Comparison of ENCODE assay signal across 14 cellular contexts in the genomic region with DNA sequence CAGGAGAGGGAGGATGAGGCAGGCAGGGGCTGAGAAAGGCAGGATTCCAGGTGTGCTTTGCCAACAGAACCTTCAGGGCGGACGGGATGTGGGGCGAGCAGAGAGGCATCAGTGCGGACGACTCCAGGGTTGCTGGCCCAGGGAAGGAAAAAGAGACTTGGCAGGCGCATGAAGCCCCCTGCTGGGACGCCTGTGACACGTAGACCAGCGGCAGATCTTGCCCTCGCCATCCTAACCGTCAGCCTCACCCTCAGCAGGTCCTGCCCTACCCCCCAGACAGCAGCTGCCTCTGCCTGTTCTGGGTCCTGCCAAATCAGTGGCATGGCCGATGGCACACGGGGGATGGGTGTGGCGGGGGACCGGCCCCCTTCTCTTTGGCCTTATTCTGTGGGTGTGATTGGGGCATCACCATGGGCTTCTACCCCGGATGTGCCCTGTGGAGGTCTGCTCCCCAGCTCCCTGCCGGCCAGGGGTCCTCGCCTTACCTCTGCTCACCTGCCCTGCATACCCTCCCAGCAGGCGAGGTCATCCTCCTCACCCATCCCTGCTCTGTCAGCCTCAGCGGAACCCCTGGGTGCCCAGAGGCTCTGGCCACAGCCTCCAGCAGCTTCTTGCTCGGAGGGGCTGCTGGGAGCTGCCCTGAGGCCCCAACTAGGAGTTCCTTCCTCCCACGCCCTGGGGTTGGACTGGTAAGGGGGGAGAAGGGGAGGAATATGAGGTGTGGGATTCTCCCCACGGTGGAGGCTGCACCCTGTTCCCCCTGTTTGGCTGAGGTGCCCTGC. TPM values are rescaled to one million over a fixed set of nuclear protein-coding genes. Genes with fewer than 3 reads are reported as not detected.
DNase-seq lines count a peak whose midpoint lies in the region; ATAC-seq and TF ChIP-seq lines count a peak whose summit lies in the region.
"Had no signal": no experiment of that assay in that cellular context is flagged by ENCODE, and none has a peak within 500 bp of the region (broad histone marks: within the 10 kb centered on the region; RNA-seq: fewer than 3 reads in every experiment).

No MANE protein-coding gene starts in this region.

- H3K4me3 ChIP-seq in SJCRH30: no peak overlapping the region
- H3K4me3 ChIP-seq in brain microvascular endothelial cell (ENCODE audit: low read depth, low read length): no peak overlapping the region
- H3K4me3 ChIP-seq: skin epidermis, transverse colon had no signal

- H3K9me3 Mint-ChIP-seq in activated CD8-positive, alpha-beta T cell treated with anti-CD3 and anti-CD28 coated beads, Interleukin-2, amount 10 ng/mL, durations not matched to agents 7 days and 5 days (ENCODE audit: insufficient read depth): no peaks in the 10 kb centered on the region
- peaks cover 3% of the 10 kb centered on the region for H3K9me3 Mint-ChIP-seq in activated CD8-positive, alpha-beta T cell treated with anti-CD3 and anti-CD28 coated beads for 36 hours
- no peaks in the 10 kb centered on the region for H3K9me3 Mint-ChIP-seq in stimulated activated naive B cell treated with anti-CD40 and anti-IgM and Interleukin-4, amounts not matched to agents 10 μg/mL and 1 μg/mL and 100 μg/mL, for 72 hours
- H3K9me3 Mint-ChIP-seq in activated CD8-positive, alpha-beta memory T cell treated with anti-CD3 and anti-CD28 coated beads, Interleukin-2, amount 10 ng/mL, durations not matched to agents 7 days and 5 days (ENCODE audit: low read depth): no peaks in the 10 kb centered on the region
- H3K9me3 Mint-ChIP-seq: activated naive CD4-positive, alpha-beta T cell treated with anti-CD3 and anti-CD28 coated beads, Interleukin-2, amount 50 U/mL, for 24 hours had no signal

- POLR2A ChIA-PET in activated CD8-positive, alpha-beta T cell treated with anti-CD3 and anti-CD28 coated beads, Interleukin-2, amount 10 ng/mL, durations not matched to agents 7 days and 5 days (lab: Charles Lee): no interaction called here
- POLR2A ChIA-PET in activated CD8-positive, alpha-beta T cell treated with anti-CD3 and anti-CD28 coated beads for 36 hours (lab: Charles Lee): interaction anchor here (0.6 to 1.7 kb wide), 6 partner anchors 9 to 44 kb away, joined by 3 to 8 read pairs (median 3); no protein-coding TSS in a partner anchor

- no peak overlapping the region for H3K4me3 Mint-ChIP-seq in activated CD8-positive, alpha-beta T cell treated with anti-CD3 and anti-CD28 coated beads, Interleukin-2, amount 10 ng/mL, durations not matched to agents 7 days and 5 days
- H3K4me3 Mint-ChIP-seq in activated CD8-positive, alpha-beta T cell treated with anti-CD3 and anti-CD28 coated beads for 36 hours: no peak overlapping the region
- no peak overlapping the region for H3K4me3 Mint-ChIP-seq in stimulated activated naive B cell treated with anti-CD40 and anti-IgM and Interleukin-4, amounts not matched to agents 10 μg/mL and 1 μg/mL and 100 μg/mL, for 72 hours
- H3K4me3 Mint-ChIP-seq in activated CD8-positive, alpha-beta memory T cell treated with anti-CD3 and anti-CD28 coated beads, Interleukin-2, amount 10 ng/mL, durations not matched to agents 7 days and 5 days: no peak overlapping the region
- H3K4me3 Mint-ChIP-seq: activated naive CD4-positive, alpha-beta T cell treated with anti-CD3 and anti-CD28 coated beads, Interleukin-2, amount 50 U/mL, for 24 hours had no signal

- in situ Hi-C loops in brain microvascular endothelial cell (cut with HindIII; ENCODE audit: low pct_ligation_motif_present, low sequenced_read_pairs): no loop called here

- no peak for DNase-seq in activated CD8-positive, alpha-beta T cell treated with anti-CD3 and anti-CD28 coated beads, Interleukin-2, amount 10 ng/mL, durations not matched to agents 7 days and 5 days
- DNase-seq in activated CD8-positive, alpha-beta T cell treated with anti-CD3 and anti-CD28 coated beads for 36 hours: no peak
- DNase-seq in SJCRH30: peak; percentile 61 to 68
- DNase-seq in islet precursor cell: peak; percentile 51
- DNase-seq in stimulated activated naive B cell treated with anti-CD40 and anti-IgM and Interleukin-4, amounts not matched to agents 10 μg/mL and 1 μg/mL and 100 μg/mL, for 72 hours: no peak
- DNase-seq in brain microvascular endothelial cell: no peak
- no peak for DNase-seq in activated CD8-positive, alpha-beta memory T cell treated with anti-CD3 and anti-CD28 coated beads, Interleukin-2, amount 10 ng/mL, durations not matched to agents 7 days and 5 days
- DNase-seq: kidney glomerular epithelial cell, NCI-H1048, NCI-H345, transverse colon had no signal

- CTCF ChIA-PET in activated CD8-positive, alpha-beta T cell treated with anti-CD3 and anti-CD28 coated beads, Interleukin-2, amount 10 ng/mL, durations not matched to agents 7 days and 5 days (lab: Charles Lee): no interaction called here
- CTCF ChIA-PET in activated CD8-positive, alpha-beta T cell treated with anti-CD3 and anti-CD28 coated beads for 36 hours (lab: Charles Lee): no interaction called here
- CTCF ChIA-PET in activated CD8-positive, alpha-beta memory T cell treated with anti-CD3 and anti-CD28 coated beads, Interleukin-2, amount 10 ng/mL, durations not matched to agents 7 days and 5 days (lab: Charles Lee): no interaction called here

- peaks cover 12% of the 10 kb centered on the region; the same call in 1 of the 2 replicates for H3K4me1 ChIP-seq in SJCRH30

- ATAC-seq in activated CD8-positive, alpha-beta T cell treated with anti-CD3 and anti-CD28 coated beads, Interleukin-2, amount 10 ng/mL, durations not matched to agents 7 days and 5 days: no peak
- no peak for ATAC-seq in activated CD8-positive, alpha-beta T cell treated with anti-CD3 and anti-CD28 coated beads for 36 hours
- ATAC-seq in stimulated activated naive B cell treated with anti-CD40 and anti-IgM and Interleukin-4, amounts not matched to agents 10 μg/mL and 1 μg/mL and 100 μg/mL, for 72 hours (replicated peaks): no peak
- no peak for ATAC-seq in activated CD8-positive, alpha-beta memory T cell treated with anti-CD3 and anti-CD28 coated beads, Interleukin-2, amount 10 ng/mL, durations not matched to agents 7 days and 5 days
- no peak for ATAC-seq in HG03175 (IDR thresholded peaks at IDR 0.05; ENCODE audit: unreplicated experiment)

- H3K36me3 Mint-ChIP-seq in activated CD8-positive, alpha-beta T cell treated with anti-CD3 and anti-CD28 coated beads, Interleukin-2, amount 10 ng/mL, durations not matched to agents 7 days and 5 days (ENCODE audit: low read depth): no peaks in the 10 kb centered on the region
- no peaks in the 10 kb centered on the region for H3K36me3 Mint-ChIP-seq in activated CD8-positive, alpha-beta T cell treated with anti-CD3 and anti-CD28 coated beads for 36 hours (ENCODE audit: low read depth)
- H3K36me3 Mint-ChIP-seq in stimulated activated naive B cell treated with anti-CD40 and anti-IgM and Interleukin-4, amounts not matched to agents 10 μg/mL and 1 μg/mL and 100 μg/mL, for 72 hours: no peaks in the 10 kb centered on the region
- peaks cover 2% of the 10 kb centered on the region for H3K36me3 Mint-ChIP-seq in activated CD8-positive, alpha-beta memory T cell treated with anti-CD3 and anti-CD28 coated beads, Interleukin-2, amount 10 ng/mL, durations not matched to agents 7 days and 5 days
- H3K36me3 Mint-ChIP-seq: activated naive CD4-positive, alpha-beta T cell treated with anti-CD3 and anti-CD28 coated beads, Interleukin-2, amount 50 U/mL, for 24 hours had no signal

- intact Hi-C loops in activated CD8-positive, alpha-beta T cell treated with anti-CD3 and anti-CD28 coated beads for 36 hours (cut with micrococcal nuclease): no loop called here

- TF ChIP-seq CTCF in activated CD8-positive, alpha-beta T cell treated with anti-CD3 and anti-CD28 coated beads for 36 hours (IDR thresholded peaks at IDR 0.05): no peak
- TF ChIP-seq CTCF in brain microvascular endothelial cell (IDR thresholded peaks at IDR 0.05; ENCODE audit: low read depth, low read length, missing control alignments): no peak

- H3K9me3 ChIP-seq in SJCRH30 (replicated peaks): 0 out of 2 replicates have a peak, but pooled peaks cover 4% of the 10 kb centered on the region
- H3K9me3 ChIP-seq: transverse colon had no signal

- H3K27ac ChIP-seq in SJCRH30 (no peak overlapping the region), brain microvascular endothelial cell (no peak overlapping the region)
- H3K27ac ChIP-seq: transverse colon had no signal

- H3K27me3 Mint-ChIP-seq in activated CD8-positive, alpha-beta T cell treated with anti-CD3 and anti-CD28 coated beads, Interleukin-2, amount 10 ng/mL, durations not matched to agents 7 days and 5 days (ENCODE audit: low read depth): no peaks in the 10 kb centered on the region
- H3K27me3 Mint-ChIP-seq in activated CD8-positive, alpha-beta T cell treated with anti-CD3 and anti-CD28 coated beads for 36 hours: no peaks in the 10 kb centered on the region
- H3K27me3 Mint-ChIP-seq in stimulated activated naive B cell treated with anti-CD40 and anti-IgM and Interleukin-4, amounts not matched to agents 10 μg/mL and 1 μg/mL and 100 μg/mL, for 72 hours: no peaks in the 10 kb centered on the region
- no peaks in the 10 kb centered on the region for H3K27me3 Mint-ChIP-seq in activated CD8-positive, alpha-beta memory T cell treated with anti-CD3 and anti-CD28 coated beads, Interleukin-2, amount 10 ng/mL, durations not matched to agents 7 days and 5 days
- H3K27me3 Mint-ChIP-seq: activated naive CD4-positive, alpha-beta T cell treated with anti-CD3 and anti-CD28 coated beads, Interleukin-2, amount 50 U/mL, for 24 hours had no signal

- peak overlapping the region; percentile 43 for H3K27ac Mint-ChIP-seq in activated CD8-positive, alpha-beta T cell treated with anti-CD3 and anti-CD28 coated beads, Interleukin-2, amount 10 ng/mL, durations not matched to agents 7 days and 5 days
- H3K27ac Mint-ChIP-seq in activated CD8-positive, alpha-beta T cell treated with anti-CD3 and anti-CD28 coated beads for 36 hours: no peak overlapping the region
- H3K27ac Mint-ChIP-seq in stimulated activated naive B cell treated with anti-CD40 and anti-IgM and Interleukin-4, amounts not matched to agents 10 μg/mL and 1 μg/mL and 100 μg/mL, for 72 hours: peak overlapping the region; percentile 53
- no peak overlapping the region for H3K27ac Mint-ChIP-seq in activated CD8-positive, alpha-beta memory T cell treated with anti-CD3 and anti-CD28 coated beads, Interleukin-2, amount 10 ng/mL, durations not matched to agents 7 days and 5 days

- H3K27me3 ChIP-seq in SJCRH30 (no peaks in the 10 kb centered on the region), brain microvascular endothelial cell (replicated peaks) (no peaks in the 10 kb centered on the region)
- H3K27me3 ChIP-seq: transverse colon had no signal

- peaks cover 58% of the 10 kb centered on the region for H3K4me1 Mint-ChIP-seq in activated CD8-positive, alpha-beta T cell treated with anti-CD3 and anti-CD28 coated beads, Interleukin-2, amount 10 ng/mL, durations not matched to agents 7 days and 5 days (ENCODE audit: low read depth)
- peaks cover 51% of the 10 kb centered on the region for H3K4me1 Mint-ChIP-seq in activated CD8-positive, alpha-beta T cell treated with anti-CD3 and anti-CD28 coated beads for 36 hours (ENCODE audit: low read depth)
- peaks cover 64 to 87% of the 10 kb centered on the region in 2 donors for H3K4me1 Mint-ChIP-seq in stimulated activated naive B cell treated with anti-CD40 and anti-IgM and Interleukin-4, amounts not matched to agents 10 μg/mL and 1 μg/mL and 100 μg/mL, for 72 hours
- H3K4me1 Mint-ChIP-seq in activated CD8-positive, alpha-beta memory T cell treated with anti-CD3 and anti-CD28 coated beads, Interleukin-2, amount 10 ng/mL, durations not matched to agents 7 days and 5 days: peaks cover 36% of the 10 kb centered on the region

- H3K36me3 ChIP-seq in SJCRH30: no peaks in the 10 kb centered on the region
- H3K36me3 ChIP-seq in brain microvascular endothelial cell (replicated peaks): no peaks in the 10 kb centered on the region
- H3K36me3 ChIP-seq: transverse colon had no signal

RNA-seq across cellular contexts. Expression of gene SH3BP2, which starts 2.9 kb away (rescaled TPM):
- 10 to 100 TPM; 88.2 to 93.0 TPM for total RNA-seq in activated CD8-positive, alpha-beta T cell treated with anti-CD3 and anti-CD28 coated beads, Interleukin-2, amount 10 ng/mL, durations not matched to agents 7 days and 5 days
- total RNA-seq in activated CD8-positive, alpha-beta T cell treated with anti-CD3 and anti-CD28 coated beads for 36 hours: 10 to 100 TPM; 54.8 to 59.0 TPM
- 22.0 and 28.1 TPM in 2 replicates for total RNA-seq in SJCRH30 (2014; rRNA removed; shearing (Covaris generic))
- 100 to 1,000 TPM in 1 of 2 experiments, 10 to 100 TPM in 1; 88.0 to 105 TPM for total RNA-seq in activated CD8-positive, alpha-beta memory T cell treated with anti-CD3 and anti-CD28 coated beads, Interleukin-2, amount 10 ng/mL, durations not matched to agents 7 days and 5 days

RNA-seq across cellular contexts. Expression of gene TNIP2, which starts 33.9 kb away (rescaled TPM):
- 10 to 100 TPM; 42.3 to 44.3 TPM for total RNA-seq in activated CD8-positive, alpha-beta T cell treated with anti-CD3 and anti-CD28 coated beads, Interleukin-2, amount 10 ng/mL, durations not matched to agents 7 days and 5 days
- total RNA-seq in activated CD8-positive, alpha-beta T cell treated with anti-CD3 and anti-CD28 coated beads for 36 hours: 10 to 100 TPM; 46.1 to 48.1 TPM
- total RNA-seq in SJCRH30 (2014; rRNA removed; shearing (Covaris generic)): 25.8 and 28.8 TPM in 2 replicates
- total RNA-seq in activated CD8-positive, alpha-beta memory T cell treated with anti-CD3 and anti-CD28 coated beads, Interleukin-2, amount 10 ng/mL, durations not matched to agents 7 days and 5 days: 10 to 100 TPM; 51.3 to 53.5 TPM

RNA-seq across cellular contexts. Expression of gene ADD1, which starts 53.7 kb away (rescaled TPM):
- total RNA-seq in activated CD8-positive, alpha-beta T cell treated with anti-CD3 and anti-CD28 coated beads, Interleukin-2, amount 10 ng/mL, durations not matched to agents 7 days and 5 days: 100 to 1,000 TPM; 252 to 255 TPM
- 100 to 1,000 TPM; 149 to 154 TPM for total RNA-seq in activated CD8-positive, alpha-beta T cell treated with anti-CD3 and anti-CD28 coated beads for 36 hours
- 131 and 139 TPM in 2 replicates for total RNA-seq in SJCRH30 (2014; rRNA removed; shearing (Covaris generic))
- total RNA-seq in activated CD8-positive, alpha-beta memory T cell treated with anti-CD3 and anti-CD28 coated beads, Interleukin-2, amount 10 ng/mL, durations not matched to agents 7 days and 5 days: 100 to 1,000 TPM; 251 to 260 TPM

Comparison
In these comparisons a context has a peak if more than half of its experiments do, and no peak if none do; other contexts are left out.
1. H3K27ac Mint-ChIP-seq: peak in activated CD8-positive, alpha-beta T cell treated with anti-CD3 and anti-CD28 coated beads, Interleukin-2, amount 10 ng/mL, durations not matched to agents 7 days and 5 days (single experiment) and stimulated activated naive B cell treated with anti-CD40 and anti-IgM and Interleukin-4, amounts not matched to agents 10 μg/mL and 1 μg/mL and 100 μg/mL, for 72 hours (single experiment); none in activated CD8-positive, alpha-beta T cell treated with anti-CD3 and anti-CD28 coated beads for 36 hours (single experiment) and activated CD8-positive, alpha-beta memory T cell treated with anti-CD3 and anti-CD28 coated beads, Interleukin-2, amount 10 ng/mL, durations not matched to agents 7 days and 5 days (single experiment).
2. DNase-seq: peak in SJCRH30 (2 of 2) and islet precursor cell (single experiment); none in activated CD8-positive, alpha-beta T cell treated with anti-CD3 and anti-CD28 coated beads, Interleukin-2, amount 10 ng/mL, durations not matched to agents 7 days and 5 days (single experiment), activated CD8-positive, alpha-beta T cell treated with anti-CD3 and anti-CD28 coated beads for 36 hours (single experiment), stimulated activated naive B cell treated with anti-CD40 and anti-IgM and Interleukin-4, amounts not matched to agents 10 μg/mL and 1 μg/mL and 100 μg/mL, for 72 hours (single experiment), brain microvascular endothelial cell (single experiment) and activated CD8-positive, alpha-beta memory T cell treated with anti-CD3 and anti-CD28 coated beads, Interleukin-2, amount 10 ng/mL, durations not matched to agents 7 days and 5 days (single experiment).